Comparison of ENCODE assay signal across 1 cellular context in genomic region chr17:82205720-82206508, GRCh38.
A peak's percentile ranks its signal among the peaks of the same experiment; 100 is the strongest.
TF ChIP-seq lines count a peak whose summit lies in the region.

No MANE protein-coding gene starts in this region.

TF ChIP-seq in HepG2, 621 proteins besides CTCF, POLR2A, EP300 and RAD21 (continued from another document and continues in another):
- TF ChIP-seq ZXDC (CRISPR knock-in tag; IDR thresholded peaks at IDR 0.05) = no peak
- no peak for TF ChIP-seq THYN1 (CRISPR knock-in tag; IDR thresholded peaks at IDR 0.05; ENCODE audit: borderline replicate concordance, low read depth)
- TF ChIP-seq MLXIP (CRISPR knock-in tag; IDR thresholded peaks at IDR 0.05; ENCODE audit: borderline replicate concordance) = no peak
- no peak for TF ChIP-seq PLSCR1 (CRISPR knock-in tag; IDR thresholded peaks at IDR 0.05; ENCODE audit: borderline replicate concordance)
- no peak for TF ChIP-seq HNRNPK (IDR thresholded peaks at IDR 0.05; ENCODE audit: low read depth, low read length, poor library complexity, severe bottlenecking)
- TF ChIP-seq DPF2 (CRISPR knock-in tag; IDR thresholded peaks at IDR 0.05; ENCODE audit: borderline replicate concordance, low read depth) = no peak
- TF ChIP-seq FIP1L1 (IDR thresholded peaks at IDR 0.05; ENCODE audit: borderline replicate concordance, insufficient read depth, low read depth, low read length) = no peak
- TF ChIP-seq ZBTB25 (CRISPR knock-in tag; IDR thresholded peaks at IDR 0.05) = peak; percentile 82; the same call in 1 of the 2 replicates
- peak; percentile 82; the same call in 1 of the 2 replicates for TF ChIP-seq AKAP8 (CRISPR knock-in tag; IDR thresholded peaks at IDR 0.05)
- no peak for TF ChIP-seq SNAPC4 (CRISPR knock-in tag; IDR thresholded peaks at IDR 0.05)
- TF ChIP-seq DZIP1 (CRISPR knock-in tag; IDR thresholded peaks at IDR 0.05) = no peak
- no peak for TF ChIP-seq NFRKB (IDR thresholded peaks at IDR 0.05)
- TF ChIP-seq GMEB1 (CRISPR knock-in tag; IDR thresholded peaks at IDR 0.05; ENCODE audit: borderline replicate concordance) = peak; percentile 40; the same call in 1 of the 2 replicates
- no peak for TF ChIP-seq ZNF264 (CRISPR knock-in tag; IDR thresholded peaks at IDR 0.05)
- no peak for TF ChIP-seq ZHX2 (IDR thresholded peaks at IDR 0.05; ENCODE audit: low read depth)
- TF ChIP-seq ZHX2 (CRISPR knock-in tag; IDR thresholded peaks at IDR 0.05; ENCODE audit: borderline replicate concordance) = no peak
- peak; percentile 97 for TF ChIP-seq KDM2A (CRISPR knock-in tag; IDR thresholded peaks at IDR 0.05; ENCODE audit: borderline replicate concordance, low read depth)
- no peak for TF ChIP-seq NFE2L2 (IDR thresholded peaks at IDR 0.05; ENCODE audit: low read length)
- no peak for TF ChIP-seq NAIF1 (CRISPR knock-in tag; IDR thresholded peaks at IDR 0.05; ENCODE audit: borderline replicate concordance)
- peak; percentile 64; the same call in 1 of the 2 replicates for TF ChIP-seq KDM4B (CRISPR knock-in tag; IDR thresholded peaks at IDR 0.05)
- no peak for TF ChIP-seq PCBP2 (optimal IDR thresholded peaks at IDR 0.05; ENCODE audit: low read depth, low read length, poor library complexity, severe bottlenecking)
- peak; percentile 90 for TF ChIP-seq ZNF205 (CRISPR knock-in tag; IDR thresholded peaks at IDR 0.05)
- TF ChIP-seq ZNF512 (CRISPR knock-in tag; IDR thresholded peaks at IDR 0.05) = no peak
